Comparison of ENCODE assay signal across 10 cellular contexts in the genomic region with DNA sequence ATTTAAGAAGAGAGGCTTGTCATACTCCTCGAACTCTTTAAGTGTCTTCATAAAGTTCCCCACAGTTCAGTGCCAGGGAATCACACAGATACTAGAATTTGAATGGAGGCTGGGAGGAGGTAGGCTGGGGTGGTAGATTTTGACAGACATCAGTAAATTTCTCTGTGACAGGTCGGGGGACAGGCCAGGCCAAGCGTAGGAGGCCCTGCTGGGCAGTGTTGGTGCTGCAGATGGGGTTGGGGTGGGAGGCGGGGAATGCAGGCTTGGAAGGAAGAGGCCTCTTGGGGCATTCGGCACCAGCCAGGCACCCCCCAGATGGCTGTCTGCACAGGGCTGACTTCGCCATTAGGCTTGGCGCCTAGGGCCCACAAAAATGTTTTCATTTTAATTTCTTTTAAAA.
DNase-seq lines count a peak whose midpoint lies in the region; ATAC-seq and TF ChIP-seq lines count a peak whose summit lies in the region.
"Had no signal": no experiment of that assay in that cellular context is flagged by ENCODE, and none has a peak within 500 bp of the region (broad histone marks: within the 10 kb centered on the region; RNA-seq: fewer than 3 reads in every experiment).

No MANE protein-coding gene starts in this region.

- no peak overlapping the region for H2BK5ac ChIP-seq in mesendoderm (ENCODE audit: low read length)

- H3K27me3 ChIP-seq in dorsolateral prefrontal cortex, result no peaks in the 10 kb centered on the region
- H3K27me3 ChIP-seq in mesendoderm (ENCODE audit: insufficient read depth, low read length, poor library complexity), result no peaks in the 10 kb centered on the region
- no peaks in the 10 kb centered on the region for H3K27me3 ChIP-seq in transverse colon

- no peak for ATAC-seq in T-cell (replicated peaks in 1 of 4)

- H2AK5ac ChIP-seq in mesendoderm (ENCODE audit: low read length), result no peak overlapping the region

- H3K27me3 Mint-ChIP-seq in activated CD4-positive, alpha-beta T cell treated with anti-CD3 and anti-CD28 coated beads, Interleukin-2, amount 10 ng/mL, durations not matched to agents 7 days and 5 days, result peaks cover 4% of the 10 kb centered on the region
- no peaks in the 10 kb centered on the region for H3K27me3 Mint-ChIP-seq in T-cell

- POLR2A ChIA-PET in activated CD4-positive, alpha-beta T cell treated with anti-CD3 and anti-CD28 coated beads, Interleukin-2, amount 10 ng/mL, durations not matched to agents 7 days and 5 days (lab: Charles Lee), result no interaction called here
- POLR2A ChIA-PET in T-cell (lab: Charles Lee), result no interaction called here

- no peak overlapping the region for H3K27ac Mint-ChIP-seq in activated CD4-positive, alpha-beta T cell treated with anti-CD3 and anti-CD28 coated beads, Interleukin-2, amount 10 ng/mL, durations not matched to agents 7 days and 5 days
- peak overlapping the region in 1 of 2 donors; percentile 25 for H3K27ac Mint-ChIP-seq in T-cell

- peak; percentile 36 for DNase-seq in activated CD4-positive, alpha-beta T cell treated with anti-CD3 and anti-CD28 coated beads for 48 hours
- DNase-seq in activated CD4-positive, alpha-beta T cell treated with anti-CD3 and anti-CD28 coated beads, Interleukin-2, amount 10 ng/mL, durations not matched to agents 7 days and 5 days, result no peak
- DNase-seq in dorsolateral prefrontal cortex (no peak), mesendoderm (peak; percentile 50), transverse colon (no peak), T-cell (no peak), NCI-H510A (lab: John Stamatoyannopoulos, UW) (no peak), NCI-H1092 (lab: John Stamatoyannopoulos, UW) (no peak)
- DNase-seq: activated gamma-delta T cell; stimulated activated CD4-positive, alpha-beta T cell treated with anti-CD3 and anti-CD28 coated beads, Interleukin-1b, Interleukin-23, amount 100 ng/mL, for 48 hours had no signal

- in situ Hi-C loops in transverse colon (cut with MboI; ENCODE audit: low pct_ligation_motif_present in 1 of 4, low pct_unique_long_range_greater_than_20kb in 1 of 4, low sequenced_read_pairs in 3 of 4), result no loop called here

- H3K27ac ChIP-seq in dorsolateral prefrontal cortex, result peak overlapping the region in 57 of 59 donors; percentile 18 to 93 (median 81)
- H3K27ac ChIP-seq in mesendoderm (ENCODE audit: low read depth, low read length), result no peak overlapping the region
- H3K27ac ChIP-seq in transverse colon, result peak overlapping the region; percentile 76 to 83 (median 82)

- no peak overlapping the region for H2BK120ac ChIP-seq in mesendoderm (ENCODE audit: low read depth, low read length)

- H3K4me2 ChIP-seq in mesendoderm (ENCODE audit: low read length), result no peak overlapping the region

- WGBS in mesendoderm (ENCODE audit: extremely low coverage, insufficient coverage, low lambda C conversion rate), result no CpG with 5 or more reads among the region's 7 CpGs
- 71 to 73% methylated on average over 3 to 7 of the region's 7 CpGs for WGBS in transverse colon (ENCODE audit: low coverage in 1 of 2), 2 donors

- H3K79me1 ChIP-seq in mesendoderm (ENCODE audit: low read length), result no peaks in the 10 kb centered on the region

- intact Hi-C loops in dorsolateral prefrontal cortex (cut with DNase I) (no loop called here), transverse colon (cut with DNase I; ENCODE audit: low total_unique reads) (no loop called here)

- H3K79me2 ChIP-seq in mesendoderm (ENCODE audit: control insufficient read depth, insufficient read depth, low read length), result no peaks in the 10 kb centered on the region

- no peaks in the 10 kb centered on the region for H3K9me3 ChIP-seq in transverse colon

- no peak overlapping the region for H3K4ac ChIP-seq in mesendoderm (ENCODE audit: low read depth, low read length)

- H3K36me3 ChIP-seq in mesendoderm (ENCODE audit: control insufficient read depth, insufficient read depth, low read length) (no peaks in the 10 kb centered on the region), transverse colon (no peaks in the 10 kb centered on the region)

- H3K56ac ChIP-seq in mesendoderm (ENCODE audit: low read length), result no peak overlapping the region

- H3K4me1 ChIP-seq in mesendoderm (ENCODE audit: control insufficient read depth, low read depth, low read length) (no peaks in the 10 kb centered on the region), transverse colon (peaks cover 8 to 57% (median 33%) of the 10 kb centered on the region in 4 donors)

- CTCF ChIA-PET in activated CD4-positive, alpha-beta T cell treated with anti-CD3 and anti-CD28 coated beads, Interleukin-2, amount 10 ng/mL, durations not matched to agents 7 days and 5 days (lab: Charles Lee), result no interaction called here
- CTCF ChIA-PET in T-cell (lab: Charles Lee), result no interaction called here

- H3K4me3 ChIP-seq in dorsolateral prefrontal cortex (peak overlapping the region in 4 of 59 donors; percentile 1 to 28 (median 8)), mesendoderm (ENCODE audit: low read length) (no peak overlapping the region), transverse colon (no peak overlapping the region)

- TF ChIP-seq EP300 in transverse colon (IDR thresholded peaks at IDR 0.05; ENCODE audit: low read depth), result no peak

- H3K4me3 Mint-ChIP-seq in activated CD4-positive, alpha-beta T cell treated with anti-CD3 and anti-CD28 coated beads, Interleukin-2, amount 10 ng/mL, durations not matched to agents 7 days and 5 days, result no peak overlapping the region
- no peak overlapping the region for H3K4me3 Mint-ChIP-seq in T-cell

- H3K36me3 Mint-ChIP-seq in activated CD4-positive, alpha-beta T cell treated with anti-CD3 and anti-CD28 coated beads, Interleukin-2, amount 10 ng/mL, durations not matched to agents 7 days and 5 days (ENCODE audit: low read depth), result peaks cover 24% of the 10 kb centered on the region
- peaks cover 4% of the 10 kb centered on the region for H3K36me3 Mint-ChIP-seq in T-cell

- no peak overlapping the region for H4K5ac ChIP-seq in mesendoderm (ENCODE audit: low read length)

- no peak overlapping the region for H3K9ac ChIP-seq in mesendoderm (ENCODE audit: low read length)

- H3K23ac ChIP-seq in mesendoderm (ENCODE audit: low read length), result no peak overlapping the region

- no peak for TF ChIP-seq POLR2A in transverse colon (IDR thresholded peaks at IDR 0.05)

- H3K9me3 Mint-ChIP-seq in activated CD4-positive, alpha-beta T cell treated with anti-CD3 and anti-CD28 coated beads, Interleukin-2, amount 10 ng/mL, durations not matched to agents 7 days and 5 days, result peaks cover 3% of the 10 kb centered on the region
- no peaks in the 10 kb centered on the region for H3K9me3 Mint-ChIP-seq in T-cell

- peak in 5 of 56 donors; percentile 10 to 18 (median 16) for TF ChIP-seq CTCF in dorsolateral prefrontal cortex (IDR thresholded peaks at IDR 0.05 in 54 of 56, conservative IDR thresholded peaks at IDR 0.05 in 2 of 56; ENCODE audit: low read depth in 1 of 56, partially characterized antibody in 56 of 56)
- peak in 3 of 5 experiments; percentile 11 for TF ChIP-seq CTCF in transverse colon (IDR thresholded peaks at IDR 0.05)

- H4K8ac ChIP-seq in mesendoderm (ENCODE audit: low read depth, low read length), result no peak overlapping the region

- H3K18ac ChIP-seq in mesendoderm (ENCODE audit: low read length), result no peak overlapping the region

- H2BK15ac ChIP-seq in mesendoderm (replicated peaks; ENCODE audit: low read depth), result no peak overlapping the region

- H3K4me1 Mint-ChIP-seq in activated CD4-positive, alpha-beta T cell treated with anti-CD3 and anti-CD28 coated beads, Interleukin-2, amount 10 ng/mL, durations not matched to agents 7 days and 5 days, result peaks cover 54% of the 10 kb centered on the region
- H3K4me1 Mint-ChIP-seq in T-cell, result peaks cover 52 to 65% (median 62%) of the 10 kb centered on the region in 3 donors

Comparison
In these comparisons a context has a peak if more than half of its experiments do, and no peak if none do; other contexts are left out.
1. DNase-seq: peak in activated CD4-positive, alpha-beta T cell treated with anti-CD3 and anti-CD28 coated beads for 48 hours (single experiment) and mesendoderm (single experiment); none in activated CD4-positive, alpha-beta T cell treated with anti-CD3 and anti-CD28 coated beads, Interleukin-2, amount 10 ng/mL, durations not matched to agents 7 days and 5 days (single experiment), dorsolateral prefrontal cortex (0 of 10), transverse colon (single experiment), T-cell (0 of 34), NCI-H510A (single experiment) and NCI-H1092 (single experiment).